8 cellular contexts compared by ENCODE assay signal in the genomic region with DNA sequence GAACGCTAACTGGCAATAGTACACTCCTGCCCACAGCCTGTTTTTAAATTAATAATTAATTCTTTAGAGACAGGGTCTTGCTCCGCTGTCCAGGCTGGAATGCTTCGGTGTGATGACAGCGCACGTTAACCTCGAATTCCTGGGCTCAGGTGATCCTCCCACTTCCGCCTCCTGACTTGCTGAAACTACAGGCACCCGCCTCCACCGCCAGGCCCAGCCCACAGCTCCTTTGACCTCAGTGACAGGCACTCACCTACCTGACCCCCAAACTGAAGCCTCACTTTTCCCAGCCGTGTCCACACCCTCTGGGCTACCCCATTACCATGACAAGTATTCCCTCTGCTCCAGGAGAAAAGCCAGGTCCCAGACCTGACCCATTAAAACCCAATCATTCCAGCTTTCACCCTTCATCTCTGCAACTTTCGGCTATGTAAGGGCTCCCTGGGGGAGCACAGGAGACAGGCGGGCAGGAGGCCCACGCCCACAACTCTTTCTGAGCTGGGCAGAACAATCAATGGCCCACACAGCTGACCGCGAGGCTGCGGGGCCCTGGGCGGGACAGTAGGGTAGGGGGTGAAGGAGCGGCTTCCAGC. TPM values are rescaled to one million over a fixed set of nuclear protein-coding genes. Genes with fewer than 3 reads are reported as not detected.
DNase-seq lines count a peak whose midpoint lies in the region; ATAC-seq and TF ChIP-seq lines count a peak whose summit lies in the region.

No MANE protein-coding gene starts in this region.

- no peak for TF ChIP-seq CTCF in stomach (IDR thresholded peaks at IDR 0.05)

- peak overlapping the region; percentile 84 to 92 (median 90) for H3K4me3 ChIP-seq in stomach

- peak overlapping the region; percentile 36 for H3K27ac Mint-ChIP-seq in T-helper 2 cell treated with Interferon-gamma antibody and Interleukin-4, amounts not matched to agents 5 μg/mL and 100 μg/mL, for 36 hours
- peak overlapping the region; percentile 18 for H3K27ac Mint-ChIP-seq in activated T-helper 1 cell treated with anti-CD3 and anti-CD28 coated beads, Interleukin-12 subunit alpha, Interleukin-12 subunit beta, Interleukin-2, Interleukin-4 antibody, amounts not matched to agents 30 ng/mL and 10 ng/mL and 1 ng/mL, durations not matched to agents 14 hours and 24 hours and 36 hours

- H3K27ac ChIP-seq in stomach: peak overlapping the region; percentile 86 to 95 (median 90)

- intact Hi-C loops in activated T-helper 1 cell treated with anti-CD3 and anti-CD28 coated beads, Interleukin-12 subunit alpha, Interleukin-12 subunit beta, Interleukin-2, Interleukin-4 antibody, amounts not matched to agents 30 ng/mL and 10 ng/mL and 1 ng/mL, durations not matched to agents 14 hours and 24 hours and 36 hours (cut with micrococcal nuclease): loop anchor here (1.0 to 2.0 kb wide), 5 partner anchors 8 to 167 kb away; a partner anchor contains a TSS
- intact Hi-C loops in stomach (cut with DNase I; ENCODE audit: low total_unique reads): no loop called here

- WGBS in stomach, 5 donors: 47 to 65% (median 52%) methylated on average over 18 of the region's 18 CpGs

- H3K4me3 Mint-ChIP-seq in T-helper 2 cell treated with Interferon-gamma antibody and Interleukin-4, amounts not matched to agents 5 μg/mL and 100 μg/mL, for 36 hours: peak overlapping the region; percentile 63
- H3K4me3 Mint-ChIP-seq in activated T-helper 1 cell treated with anti-CD3 and anti-CD28 coated beads, Interleukin-12 subunit alpha, Interleukin-12 subunit beta, Interleukin-2, Interleukin-4 antibody, amounts not matched to agents 30 ng/mL and 10 ng/mL and 1 ng/mL, durations not matched to agents 14 hours and 24 hours and 36 hours: peak overlapping the region; percentile 48

- peaks cover 13% of the 10 kb centered on the region for H3K36me3 Mint-ChIP-seq in T-helper 2 cell treated with Interferon-gamma antibody and Interleukin-4, amounts not matched to agents 5 μg/mL and 100 μg/mL, for 36 hours (ENCODE audit: low read depth)
- peaks cover 9% of the 10 kb centered on the region for H3K36me3 Mint-ChIP-seq in activated T-helper 1 cell treated with anti-CD3 and anti-CD28 coated beads, Interleukin-12 subunit alpha, Interleukin-12 subunit beta, Interleukin-2, Interleukin-4 antibody, amounts not matched to agents 30 ng/mL and 10 ng/mL and 1 ng/mL, durations not matched to agents 14 hours and 24 hours and 36 hours (ENCODE audit: low read depth)

- no peak for TF ChIP-seq POLR2A in stomach (IDR thresholded peaks at IDR 0.05)

- no peaks in the 10 kb centered on the region for H3K9me3 ChIP-seq in stomach

- no peak for TF ChIP-seq EP300 in stomach (IDR thresholded peaks at IDR 0.05)

- ATAC-seq in GM18873 (IDR thresholded peaks at IDR 0.05; ENCODE audit: low FRiP score, unreplicated experiment): no peak

- no peaks in the 10 kb centered on the region for H3K9me3 Mint-ChIP-seq in T-helper 2 cell treated with Interferon-gamma antibody and Interleukin-4, amounts not matched to agents 5 μg/mL and 100 μg/mL, for 36 hours
- H3K9me3 Mint-ChIP-seq in activated T-helper 1 cell treated with anti-CD3 and anti-CD28 coated beads, Interleukin-12 subunit alpha, Interleukin-12 subunit beta, Interleukin-2, Interleukin-4 antibody, amounts not matched to agents 30 ng/mL and 10 ng/mL and 1 ng/mL, durations not matched to agents 14 hours and 24 hours and 36 hours: no peaks in the 10 kb centered on the region

- peaks cover 14% of the 10 kb centered on the region for H3K27me3 Mint-ChIP-seq in T-helper 2 cell treated with Interferon-gamma antibody and Interleukin-4, amounts not matched to agents 5 μg/mL and 100 μg/mL, for 36 hours (ENCODE audit: low read depth)
- H3K27me3 Mint-ChIP-seq in activated T-helper 1 cell treated with anti-CD3 and anti-CD28 coated beads, Interleukin-12 subunit alpha, Interleukin-12 subunit beta, Interleukin-2, Interleukin-4 antibody, amounts not matched to agents 30 ng/mL and 10 ng/mL and 1 ng/mL, durations not matched to agents 14 hours and 24 hours and 36 hours (ENCODE audit: insufficient read depth): peaks cover 10% of the 10 kb centered on the region

- H3K27me3 ChIP-seq in stomach: peaks cover 0 to 49% (median 26%) of the 10 kb centered on the region in 3 donors

- H3K4me1 ChIP-seq in stomach: peaks cover 35 to 64% (median 58%) of the 10 kb centered on the region in 4 donors

- no peak for DNase-seq in T-helper 2 cell treated with Interferon-gamma antibody and Interleukin-4, amounts not matched to agents 5 μg/mL and 100 μg/mL, for 36 hours (ENCODE audit: low spot score)
- DNase-seq in T-helper 2 cell (no peak), kidney tubule cell (ENCODE audit: low spot score) (peak; percentile 90), stomach (peak; percentile 61), NCI-H774 (lab: John Stamatoyannopoulos, UW) (no peak), NCI-H2029 (lab: John Stamatoyannopoulos, UW) (no peak)
- no peak for DNase-seq in activated T-helper 1 cell treated with anti-CD3 and anti-CD28 coated beads, Interleukin-12 subunit alpha, Interleukin-12 subunit beta, Interleukin-2, Interleukin-4 antibody, amounts not matched to agents 30 ng/mL and 10 ng/mL and 1 ng/mL, durations not matched to agents 14 hours and 24 hours and 36 hours (ENCODE audit: low spot score)

- peaks cover 9% of the 10 kb centered on the region for H3K4me1 Mint-ChIP-seq in T-helper 2 cell treated with Interferon-gamma antibody and Interleukin-4, amounts not matched to agents 5 μg/mL and 100 μg/mL, for 36 hours (ENCODE audit: low read depth)
- peaks cover 11% of the 10 kb centered on the region for H3K4me1 Mint-ChIP-seq in activated T-helper 1 cell treated with anti-CD3 and anti-CD28 coated beads, Interleukin-12 subunit alpha, Interleukin-12 subunit beta, Interleukin-2, Interleukin-4 antibody, amounts not matched to agents 30 ng/mL and 10 ng/mL and 1 ng/mL, durations not matched to agents 14 hours and 24 hours and 36 hours (ENCODE audit: low read depth)

- peaks cover 0 to 16% (median 7%) of the 10 kb centered on the region in 4 donors for H3K36me3 ChIP-seq in stomach

RNA-seq across cellular contexts. Expression of a gene that starts 0.7 kb away (rescaled TPM):
- 0.47 and 0.64 TPM in 2 replicates for total RNA-seq in activated T-helper 1 cell treated with anti-CD3 and anti-CD28 coated beads, Interleukin-12 subunit alpha, Interleukin-12 subunit beta, Interleukin-2, Interleukin-4 antibody, amounts not matched to agents 30 ng/mL and 10 ng/mL and 1 ng/mL, durations not matched to agents 14 hours and 24 hours and 36 hours
- total RNA-seq in stomach: 10 to 100 TPM in 3 of 5 donors, 1 to 10 TPM in 1, under 1 TPM in 1; 0.55 to 92.7 (median 12.8) TPM
- polyA plus RNA-seq in stomach: 1 to 10 TPM; 6.3 to 9.2 (median 7.2) TPM

RNA-seq across cellular contexts. Expression of a gene that starts 1.0 kb away (rescaled TPM):
- total RNA-seq in activated T-helper 1 cell treated with anti-CD3 and anti-CD28 coated beads, Interleukin-12 subunit alpha, Interleukin-12 subunit beta, Interleukin-2, Interleukin-4 antibody, amounts not matched to agents 30 ng/mL and 10 ng/mL and 1 ng/mL, durations not matched to agents 14 hours and 24 hours and 36 hours: 15.9 and 19.8 TPM in 2 replicates
- total RNA-seq in stomach: 100 to 1,000 TPM in 2 of 5 donors, 10 to 100 TPM in 3; 16.7 to 330 (median 86.6) TPM
- 100 to 1,000 TPM in 2 of 3 donors, 10 to 100 TPM in 1; 73.0 to 121 (median 103) TPM for polyA plus RNA-seq in stomach

RNA-seq across cellular contexts. Expression of a gene that starts 16.5 kb away (rescaled TPM):
- total RNA-seq in activated T-helper 1 cell treated with anti-CD3 and anti-CD28 coated beads, Interleukin-12 subunit alpha, Interleukin-12 subunit beta, Interleukin-2, Interleukin-4 antibody, amounts not matched to agents 30 ng/mL and 10 ng/mL and 1 ng/mL, durations not matched to agents 14 hours and 24 hours and 36 hours: 58.6 and 59.8 TPM in 2 replicates
- 10 to 100 TPM; 17.5 to 60.8 (median 29.9) TPM for total RNA-seq in stomach
- 10 to 100 TPM in 1 of 3 donors, 1 to 10 TPM in 2; 7.9 to 14.8 (median 9.4) TPM for polyA plus RNA-seq in stomach

RNA-seq across cellular contexts. Expression of a gene that starts 22.5 kb away (rescaled TPM):
- 1.8 and 2.2 TPM in 2 replicates for total RNA-seq in activated T-helper 1 cell treated with anti-CD3 and anti-CD28 coated beads, Interleukin-12 subunit alpha, Interleukin-12 subunit beta, Interleukin-2, Interleukin-4 antibody, amounts not matched to agents 30 ng/mL and 10 ng/mL and 1 ng/mL, durations not matched to agents 14 hours and 24 hours and 36 hours
- 1 to 10 TPM in 3 of 5 donors, under 1 TPM in 1, not detected in 1; 0.18 to 8.1 (median 3.3) TPM for total RNA-seq in stomach
- polyA plus RNA-seq in stomach: 1 to 10 TPM; 2.1 to 2.9 (median 2.9) TPM

RNA-seq across cellular contexts. Expression of a gene that starts 24.4 kb away (rescaled TPM):
- total RNA-seq in activated T-helper 1 cell treated with anti-CD3 and anti-CD28 coated beads, Interleukin-12 subunit alpha, Interleukin-12 subunit beta, Interleukin-2, Interleukin-4 antibody, amounts not matched to agents 30 ng/mL and 10 ng/mL and 1 ng/mL, durations not matched to agents 14 hours and 24 hours and 36 hours: 76.6 and 88.7 TPM in 2 replicates
- total RNA-seq in stomach: 10 to 100 TPM; 14.2 to 87.5 (median 21.6) TPM
- polyA plus RNA-seq in stomach: 100 to 1,000 TPM; 108 to 181 (median 131) TPM

Comparison
In these comparisons a context has a peak if more than half of its experiments do, and no peak if none do; other contexts are left out.
1. DNase-seq: peak in kidney tubule cell (single experiment) and stomach (single experiment); none in T-helper 2 cell treated with Interferon-gamma antibody and Interleukin-4, amounts not matched to agents 5 μg/mL and 100 μg/mL, for 36 hours (single experiment), T-helper 2 cell (0 of 5), activated T-helper 1 cell treated with anti-CD3 and anti-CD28 coated beads, Interleukin-12 subunit alpha, Interleukin-12 subunit beta, Interleukin-2, Interleukin-4 antibody, amounts not matched to agents 30 ng/mL and 10 ng/mL and 1 ng/mL, durations not matched to agents 14 hours and 24 hours and 36 hours (single experiment), NCI-H774 (single experiment) and NCI-H2029 (single experiment).